ENCODE assay signal across 25 cellular contexts in the genomic region with DNA sequence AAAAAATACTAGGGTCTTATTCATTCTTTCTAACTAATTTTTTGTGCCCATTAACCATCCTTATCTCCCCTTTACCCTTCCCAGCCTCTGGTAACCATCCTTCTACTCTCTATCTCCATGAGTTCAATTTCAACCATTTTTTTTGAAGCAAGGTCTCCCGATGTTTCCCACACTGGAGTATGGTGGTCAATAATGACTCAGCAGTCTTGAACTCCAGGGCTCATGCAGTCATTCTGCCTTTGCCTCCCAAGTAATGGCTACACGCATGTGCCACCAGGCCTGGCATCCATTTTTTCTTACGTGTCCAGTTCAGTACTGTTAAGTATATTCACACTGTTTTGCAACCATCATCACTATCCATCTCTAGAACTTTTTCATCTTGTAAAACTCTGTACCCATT.
"Had no signal": no experiment of that assay in that cellular context is flagged by ENCODE, and none has a peak within 500 bp of the region (broad histone marks: within the 10 kb centered on the region; RNA-seq: fewer than 3 reads in every experiment).

No MANE protein-coding gene starts in this region.

- H3K9me3 ChIP-seq: spleen, tibial nerve had no signal

- H3K4me3 ChIP-seq: spleen, tibial nerve had no signal

- DNase-seq: activated CD4-positive, alpha-beta T cell treated with anti-CD3 and anti-CD28 coated beads for 1 hour; activated CD4-positive, alpha-beta T cell treated with anti-CD3 and anti-CD28 coated beads, Interleukin-2, amount 50 U/mL, for 1 hour; activated CD8-positive, alpha-beta T cell treated with anti-CD3 and anti-CD28 coated beads for 36 hours; activated gamma-delta T cell treated with Interleukin-2 at 50 U/mL for 16 hours; activated naive CD4-positive, alpha-beta T cell treated with anti-CD3 and anti-CD28 coated beads, Interleukin-2, amount 50 U/mL, for 16 hours; activated T-cell treated with anti-CD3 and anti-CD28 coated beads, Interleukin-2, amount 50 U/mL, for 4 hours; amygdala; caudate nucleus; cortex of kidney; effector memory CD8-positive, alpha-beta T cell; foreskin fibroblast; head of caudate nucleus; hypothalamus; naive B cell; nephron progenitor cell; nucleus accumbens; right cardiac atrium; spleen; stimulated activated naive CD4-positive, alpha-beta T cell; T-helper 17 cell had no signal

- H2AFZ ChIP-seq: parathyroid adenoma had no signal

- ATAC-seq: activated CD8-positive, alpha-beta T cell treated with anti-CD3 and anti-CD28 coated beads for 36 hours; activated T-cell treated with anti-CD3 and anti-CD28 coated beads, Interleukin-2, amount 50 U/mL, for 4 hours; activated T-helper 17 cell treated with anti-CD3 and anti-CD28 coated beads, Interleukin-2, amount 50 U/mL, for 72 hours; effector memory CD8-positive, alpha-beta T cell; right cardiac atrium; T-helper 17 cell had no signal

- H3K9me3 Mint-ChIP-seq: activated CD8-positive, alpha-beta T cell treated with anti-CD3 and anti-CD28 coated beads for 36 hours; activated T-cell treated with anti-CD3 and anti-CD28 coated beads, Interleukin-2, amount 50 U/mL, for 4 hours; activated T-helper 17 cell treated with anti-CD3 and anti-CD28 coated beads, Interleukin-2, amount 50 U/mL, for 72 hours; effector memory CD8-positive, alpha-beta T cell; naive B cell had no signal

- H3K27me3 ChIP-seq: spleen, tibial nerve had no signal

- FAIRE-seq: endothelial cell of umbilical vein had no signal

- H3K27ac ChIP-seq: parathyroid adenoma, spleen, tibial nerve had no signal

- H3K27ac Mint-ChIP-seq: activated CD8-positive, alpha-beta T cell treated with anti-CD3 and anti-CD28 coated beads for 36 hours; activated T-helper 17 cell treated with anti-CD3 and anti-CD28 coated beads, Interleukin-2, amount 50 U/mL, for 72 hours; effector memory CD8-positive, alpha-beta T cell; mesothelial cell of epicardium; nephron progenitor cell; T-helper 17 cell had no signal

- H3K36me3 Mint-ChIP-seq: naive B cell had no signal

- H3K27me3 Mint-ChIP-seq: activated T-helper 17 cell treated with anti-CD3 and anti-CD28 coated beads, Interleukin-2, amount 50 U/mL, for 72 hours; naive B cell; T-helper 17 cell had no signal

- H3K4me1 ChIP-seq: parathyroid adenoma, spleen had no signal

- H3K4me1 Mint-ChIP-seq: mesothelial cell of epicardium, naive B cell, nephron progenitor cell had no signal

- H3K9ac ChIP-seq: parathyroid adenoma had no signal

- H3K4me3 Mint-ChIP-seq: activated CD8-positive, alpha-beta T cell treated with anti-CD3 and anti-CD28 coated beads for 36 hours; activated T-cell treated with anti-CD3 and anti-CD28 coated beads, Interleukin-2, amount 50 U/mL, for 4 hours; activated T-helper 17 cell treated with anti-CD3 and anti-CD28 coated beads, Interleukin-2, amount 50 U/mL, for 72 hours; effector memory CD8-positive, alpha-beta T cell; mesothelial cell of epicardium; naive B cell; nephron progenitor cell; T-helper 17 cell had no signal

- H3K36me3 ChIP-seq: spleen, tibial nerve had no signal
